2 cellular contexts compared by ENCODE assay signal in genomic region chr2:104177179-104177578, GRCh38.
A peak's percentile ranks its signal among the peaks of the same experiment; 100 is the strongest.
TF ChIP-seq lines count a peak whose summit lies in the region.

No MANE protein-coding gene starts in this region.

TF ChIP-seq in HepG2, 621 proteins besides CTCF, POLR2A, EP300 and RAD21 (continued from another document):
- TF ChIP-seq AHDC1 (CRISPR knock-in tag; IDR thresholded peaks at IDR 0.05; ENCODE audit: borderline replicate concordance) (peak; percentile 17; the same call in 1 of the 2 replicates), FOXA1 (IDR thresholded peaks at IDR 0.05) (peak; percentile 45; the same call in 1 of the 2 replicates), FOXA1 (CRISPR knock-in tag; IDR thresholded peaks at IDR 0.05) (no peak; the same call in 1 of the 2 replicates)

TF ChIP-seq in GM23338, 12 proteins besides CTCF, POLR2A, EP300 and RAD21:
- TF ChIP-seq REST (IDR thresholded peaks at IDR 0.05; ENCODE audit: unreplicated experiment) (no peak), EZH2 (IDR thresholded peaks at IDR 0.05; ENCODE audit: low read depth, unreplicated experiment) (no peak), POLR2AphosphoS5 (IDR thresholded peaks at IDR 0.05; ENCODE audit: low read depth) (no peak), ETS1 (IDR thresholded peaks at IDR 0.05) (no peak), EZH2phosphoT487 (IDR thresholded peaks at IDR 0.05; ENCODE audit: unreplicated experiment) (no peak), ZNF331 (CRISPR knock-in tag; IDR thresholded peaks at IDR 0.05; ENCODE audit: low read depth) (no peak)
